ENCODE assay signal across 24 cellular contexts in genomic region chr17:63546308-63547082, GRCh38. TPM values are rescaled to one million over a fixed set of nuclear protein-coding genes. Genes with fewer than 3 reads are reported as not detected.
DNase-seq lines count a peak whose midpoint lies in the region; FAIRE-seq and TF ChIP-seq lines count a peak whose summit lies in the region.
"Had no signal": no experiment of that assay in that cellular context is flagged by ENCODE, and none has a peak within 500 bp of the region (broad histone marks: within the 10 kb centered on the region; RNA-seq: fewer than 3 reads in every experiment).

No MANE protein-coding gene starts in this region.

- DNase-seq in activated effector memory CD4-positive, alpha-beta T cell treated with anti-CD3 and anti-CD28 coated beads, Interleukin-2, amount 50 U/mL, for 16 hours, result peak; percentile 37
- DNase-seq in activated effector memory CD4-positive, alpha-beta T cell treated with Interleukin-2 at 50 U/mL for 16 hours, result no peak
- no peak for DNase-seq in RWPE1 (ENCODE audit: low spot score)
- DNase-seq in islet precursor cell, result peak; percentile 53
- peak; percentile 8 for DNase-seq in small intestine
- no peak for DNase-seq in effector memory CD4-positive, alpha-beta T cell
- no peak for DNase-seq in NK-92 treated with Interleukin-12 subunit alpha and Interleukin-12 subunit beta, amount 100 ng/mL, for 24 hours (lab: John Stamatoyannopoulos, UW)
- DNase-seq in LoVo (ENCODE audit: low spot score), result no peak
- DNase-seq: BE2C, EL, GF-D8, GM23248, H9, Karpas-422, MG63, NCI-H1417, NCI-H187 treated with DMSO at 0.1 percent for 48 hours, NCI-H2107, PC-9, RPMI8226, SHP77 treated with DMSO at 0.1 percent for 48 hours had no signal

- H3K9me3 ChIP-seq in small intestine (ENCODE audit: control insufficient read depth, low read depth), result no peaks in the 10 kb centered on the region
- H3K9me3 ChIP-seq in effector memory CD4-positive, alpha-beta T cell (ENCODE audit: control insufficient read depth, low read length), result no peaks in the 10 kb centered on the region
- H3K9me3 ChIP-seq: A549, BE2C, MG63 had no signal

- POLR2A ChIA-PET in RWPE1 (lab: Yijun Ruan, JAX; ENCODE audit: low non-redundant PET), result no interaction called here

- no peaks in the 10 kb centered on the region for H3K27me3 ChIP-seq in small intestine (ENCODE audit: control insufficient read depth in 2 of 2, insufficient read depth in 2 of 2, low read length in 2 of 2)
- no peaks in the 10 kb centered on the region for H3K27me3 ChIP-seq in effector memory CD4-positive, alpha-beta T cell (replicated peaks; ENCODE audit: control insufficient read depth, insufficient read depth, low read length, poor library complexity, severe bottlenecking)
- H3K27me3 ChIP-seq: BE2C, MG63 had no signal

- H3K27ac ChIP-seq in RWPE1 (0 out of 2 replicates have a peak overlapping the region, but pooled peaks have one; percentile 6), small intestine (ENCODE audit: low read depth in 1 of 2, low read length in 1 of 2) (no peak overlapping the region)
- H3K27ac ChIP-seq in effector memory CD4-positive, alpha-beta T cell (ENCODE audit: insufficient read depth, low read length, poor library complexity, severe bottlenecking), result no peak overlapping the region
- H3K27ac ChIP-seq: A549, GM23248, PC-9, SK-N-MC had no signal

- CTCF ChIA-PET in RWPE1 (lab: Yijun Ruan, JAX), result no interaction called here

- whole genome bisulfite sequencing in small intestine, 3 donors, result 78 to 89% (median 85%) methylated on average over 9 of the region's 9 CpGs

- FAIRE-seq in small intestine (lab: Jason Lieb, UNC), result no peak
- FAIRE-seq: A549 had no signal

- no peak overlapping the region for H3K4me3 ChIP-seq in small intestine (ENCODE audit: low read depth in 1 of 2, low read length in 2 of 2)
- H3K4me3 ChIP-seq in effector memory CD4-positive, alpha-beta T cell (ENCODE audit: insufficient read depth, low read depth, low read length, poor library complexity, severe bottlenecking), result no peak overlapping the region
- H3K4me3 ChIP-seq: A549, GM23248, MG63, PC-9, SK-N-MC had no signal

- H3K4me1 ChIP-seq in small intestine (ENCODE audit: control insufficient read depth in 2 of 2, insufficient read depth in 1 of 2, low read depth in 1 of 2, low read length in 1 of 2), result no peaks in the 10 kb centered on the region
- peaks cover 4% of the 10 kb centered on the region for H3K4me1 ChIP-seq in effector memory CD4-positive, alpha-beta T cell (ENCODE audit: control insufficient read depth, insufficient read depth, low read length, poor library complexity, severe bottlenecking)

- no peaks in the 10 kb centered on the region for H3K36me3 ChIP-seq in small intestine (ENCODE audit: control insufficient read depth in 2 of 2, insufficient read depth in 2 of 2, low read length in 2 of 2)
- H3K36me3 ChIP-seq in effector memory CD4-positive, alpha-beta T cell (ENCODE audit: control insufficient read depth, insufficient read depth, low read length), result no peaks in the 10 kb centered on the region
- H3K36me3 ChIP-seq: BE2C had no signal

- no peak for TF ChIP-seq CTCF in RWPE1 (conservative IDR thresholded peaks at IDR 0.05; ENCODE audit: low read depth)

RNA-seq across cellular contexts. Expression of gene DCAF7, which starts 3.8 kb away (rescaled TPM):
- 10 to 100 TPM; 18.4 to 30.0 (median 25.5) TPM for polyA plus RNA-seq in small intestine

RNA-seq across cellular contexts. Expression of gene KCNH6, which starts 23.3 kb away (rescaled TPM):
- polyA plus RNA-seq in small intestine, result 1 to 10 TPM in 1 of 3 donors, under 1 TPM in 2; 0.43 to 1.1 (median 0.45) TPM
- polyA plus RNA-seq: A549, GM23248, IgD-negative memory B cell had no signal

RNA-seq across cellular contexts. Expression of gene TACO1, which starts 54.2 kb away (rescaled TPM):
- 10 to 100 TPM; 29.1 to 48.8 (median 35.9) TPM for polyA plus RNA-seq in small intestine

Comparison
In these comparisons a context has a peak if more than half of its experiments do, and no peak if none do; other contexts are left out.
1. DNase-seq: peak in activated effector memory CD4-positive, alpha-beta T cell treated with anti-CD3 and anti-CD28 coated beads, Interleukin-2, amount 50 U/mL, for 16 hours (single experiment), islet precursor cell (single experiment) and small intestine (single experiment); none in activated effector memory CD4-positive, alpha-beta T cell treated with Interleukin-2 at 50 U/mL for 16 hours (single experiment), RWPE1 (single experiment), effector memory CD4-positive, alpha-beta T cell (0 of 3), NK-92 treated with Interleukin-12 subunit alpha and Interleukin-12 subunit beta, amount 100 ng/mL, for 24 hours (single experiment) and LoVo (single experiment).